Comparison of ENCODE assay signal across 9 cellular contexts in the genomic region with DNA sequence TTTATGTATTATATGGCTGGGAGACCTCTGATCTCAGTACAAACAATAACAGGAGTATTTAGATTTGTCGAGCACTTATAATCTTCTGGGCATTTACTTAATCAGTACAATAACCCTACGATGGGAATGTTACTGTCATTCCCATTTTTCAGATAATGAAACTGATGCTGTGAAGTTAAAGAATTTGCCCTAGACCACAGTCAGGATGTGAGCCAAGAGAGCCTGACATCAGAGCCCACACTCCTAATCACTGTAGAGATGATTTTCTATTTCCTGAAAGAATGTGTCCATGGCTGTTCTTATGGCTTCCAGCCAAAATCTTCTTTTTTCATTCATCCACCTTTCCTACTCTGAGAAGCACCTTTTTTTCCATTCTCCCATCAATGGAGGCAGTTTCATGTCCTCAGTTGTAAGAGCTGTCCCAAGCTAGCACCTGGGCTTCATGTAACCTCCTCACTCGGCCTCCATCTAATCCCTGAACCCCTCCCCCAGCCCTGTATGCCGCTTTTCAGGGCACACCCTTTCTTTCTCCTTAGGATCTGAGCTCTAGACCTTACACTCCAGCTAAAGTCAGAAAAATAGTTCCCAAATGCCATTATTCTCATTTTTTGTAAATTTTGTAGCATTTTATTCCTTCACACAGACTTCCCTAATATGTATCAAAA. TPM values are rescaled to one million over a fixed set of nuclear protein-coding genes. Genes with fewer than 3 reads are reported as not detected.
DNase-seq lines count a peak whose midpoint lies in the region; ATAC-seq and TF ChIP-seq lines count a peak whose summit lies in the region.
"Had no signal": no experiment of that assay in that cellular context is flagged by ENCODE, and none has a peak within 500 bp of the region (broad histone marks: within the 10 kb centered on the region; RNA-seq: fewer than 3 reads in every experiment).

No MANE protein-coding gene starts in this region.

- peak overlapping the region; percentile 78 for H3K4me3 Mint-ChIP-seq in activated T-helper 17 cell treated with anti-CD3 and anti-CD28 coated beads, Interleukin-2, amount 50 U/mL, for 72 hours
- peak overlapping the region; percentile 13 for H3K4me3 Mint-ChIP-seq in type B pancreatic cell

- peaks cover 13% of the 10 kb centered on the region for H3K4me1 Mint-ChIP-seq in activated T-helper 17 cell treated with anti-CD3 and anti-CD28 coated beads, Interleukin-2, amount 50 U/mL, for 72 hours
- peaks cover 10% of the 10 kb centered on the region for H3K4me1 Mint-ChIP-seq in type B pancreatic cell (ENCODE audit: unreplicated experiment)

- H3K27ac Mint-ChIP-seq in activated T-helper 17 cell treated with anti-CD3 and anti-CD28 coated beads, Interleukin-2, amount 50 U/mL, for 72 hours: peak overlapping the region; percentile 18
- peak overlapping the region; percentile 63 for H3K27ac Mint-ChIP-seq in type B pancreatic cell

- peaks cover 21% of the 10 kb centered on the region for H3K27me3 Mint-ChIP-seq in activated T-helper 17 cell treated with anti-CD3 and anti-CD28 coated beads, Interleukin-2, amount 50 U/mL, for 72 hours
- H3K27me3 Mint-ChIP-seq in type B pancreatic cell: peaks cover 6% of the 10 kb centered on the region

- H3K36me3 Mint-ChIP-seq in activated T-helper 17 cell treated with anti-CD3 and anti-CD28 coated beads, Interleukin-2, amount 50 U/mL, for 72 hours (ENCODE audit: low read depth): no peaks in the 10 kb centered on the region
- no peaks in the 10 kb centered on the region for H3K36me3 Mint-ChIP-seq in type B pancreatic cell

- no peak for ATAC-seq in activated T-helper 17 cell treated with anti-CD3 and anti-CD28 coated beads, Interleukin-2, amount 50 U/mL, for 72 hours (replicated peaks)
- no peak for ATAC-seq in GM18907 (IDR thresholded peaks at IDR 0.05; ENCODE audit: unreplicated experiment)

- peak; percentile 44 for DNase-seq in DMS53 (lab: John Stamatoyannopoulos, UW)
- no peak for DNase-seq in DMS53 treated with DMSO at 0.1 percent for 48 hours (lab: John Stamatoyannopoulos, UW; ENCODE audit: unreplicated experiment)
- DNase-seq in kidney tubule cell (ENCODE audit: low spot score): peak; percentile 77
- no peak for DNase-seq in type B pancreatic cell (ENCODE audit: extremely low spot score, unreplicated experiment)
- DNase-seq in foreskin melanocyte: no peak
- no peak for DNase-seq in cerebellar nuclear complex (lab: John Stamatoyannopoulos, UW)
- DNase-seq: midbrain had no signal

- H3K9me3 Mint-ChIP-seq in activated T-helper 17 cell treated with anti-CD3 and anti-CD28 coated beads, Interleukin-2, amount 50 U/mL, for 72 hours: no peaks in the 10 kb centered on the region
- H3K9me3 Mint-ChIP-seq in type B pancreatic cell: no peaks in the 10 kb centered on the region

- no peak for TF ChIP-seq CTCF in type B pancreatic cell (conservative IDR thresholded peaks at IDR 0.05)

RNA-seq across cellular contexts. Expression of a gene that starts 12.2 kb away (rescaled TPM):
- total RNA-seq in activated T-helper 17 cell treated with anti-CD3 and anti-CD28 coated beads, Interleukin-2, amount 50 U/mL, for 72 hours: 1 to 10 TPM in 1 of 2 donors, not detected in 1; 1.2 TPM
- total RNA-seq in type B pancreatic cell (ENCODE audit: low replicate concordance): 14.4 and 56.1 TPM in 2 replicates

RNA-seq across cellular contexts. Expression of a gene that starts 13.1 kb away (rescaled TPM):
- total RNA-seq in activated T-helper 17 cell treated with anti-CD3 and anti-CD28 coated beads, Interleukin-2, amount 50 U/mL, for 72 hours: under 1 TPM in 1 of 2 donors, not detected in 1; 0.42 TPM
- total RNA-seq in type B pancreatic cell (ENCODE audit: low replicate concordance): 12.8 and 36.0 TPM in 2 replicates

Comparison
In these comparisons a context has a peak if more than half of its experiments do, and no peak if none do; other contexts are left out.
1. DNase-seq: peak in DMS53 (single experiment) and kidney tubule cell (single experiment); none in DMS53 treated with DMSO at 0.1 percent for 48 hours (single experiment), type B pancreatic cell (single experiment), foreskin melanocyte (single experiment) and cerebellar nuclear complex (0 of 2).